Comparison of ENCODE assay signal across 8 cellular contexts in the genomic region with DNA sequence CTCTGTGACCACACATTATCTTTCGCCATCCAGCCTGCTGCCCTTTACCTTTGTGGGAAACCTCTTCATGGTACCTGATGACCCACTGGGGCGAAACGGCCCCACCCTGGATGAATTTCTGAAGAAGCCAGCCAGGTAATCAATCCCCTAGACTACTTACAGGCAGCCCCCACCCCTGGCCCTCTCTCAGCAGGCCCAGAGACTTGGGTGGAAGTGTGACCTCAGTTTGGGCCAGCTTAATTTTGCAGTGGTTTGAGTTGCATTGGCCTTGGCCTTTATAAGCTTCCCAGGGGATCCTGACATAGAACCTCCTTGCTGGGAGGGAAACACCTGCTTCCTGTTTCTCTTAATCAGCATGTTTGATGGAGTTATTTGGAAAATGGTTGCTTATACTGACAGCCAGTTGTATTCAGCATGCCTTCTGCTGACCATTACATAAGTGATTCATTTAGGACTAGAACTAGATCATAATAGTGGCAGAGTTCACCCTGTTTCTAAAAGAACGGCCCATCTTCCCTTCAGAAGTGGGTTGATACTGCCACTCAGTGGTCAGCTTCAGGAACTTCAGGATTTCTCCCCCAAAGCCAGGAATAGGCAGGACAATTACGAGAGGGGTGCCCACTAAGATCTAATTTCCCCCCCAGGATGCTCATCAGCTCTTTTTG. TPM values are rescaled to one million over a fixed set of nuclear protein-coding genes. Genes with fewer than 3 reads are reported as not detected.
DNase-seq lines count a peak whose midpoint lies in the region; ATAC-seq and TF ChIP-seq lines count a peak whose summit lies in the region.

No MANE protein-coding gene starts in this region.

- peak overlapping the region in 3 of 7 donors; percentile 32 to 75 (median 47) for H3K4me3 Mint-ChIP-seq in CD8-positive, alpha-beta memory T cell
- peak overlapping the region; percentile 37 for H3K4me3 Mint-ChIP-seq in T-helper 1 cell treated with Interleukin-12 subunit alpha and Interleukin-12 subunit beta and Interleukin-4 antibody, amounts not matched to agents 30 μg/mL and 1 μg/mL, for 36 hours

- H3K36me3 ChIP-seq in CD8-positive, alpha-beta memory T cell (ENCODE audit: insufficient read depth, low read length) = peaks cover 56% of the 10 kb centered on the region

- no peak overlapping the region for H3K27ac ChIP-seq in CD8-positive, alpha-beta memory T cell (ENCODE audit: low read depth, low read length)
- peak overlapping the region in 53 of 59 donors; percentile 4 to 89 (median 72) for H3K27ac ChIP-seq in dorsolateral prefrontal cortex
- H3K27ac ChIP-seq in temporal lobe (ENCODE audit: low read depth, low read length) = peak overlapping the region; percentile 75

- TF ChIP-seq POLR2A in lower leg skin (IDR thresholded peaks at IDR 0.05) = no peak

- TF ChIP-seq CTCF in dorsolateral prefrontal cortex (IDR thresholded peaks at IDR 0.05 in 54 of 56, conservative IDR thresholded peaks at IDR 0.05 in 2 of 56; ENCODE audit: low read depth in 1 of 56, partially characterized antibody in 56 of 56) (peak; percentile 65 to 93 (median 88)), lower leg skin (IDR thresholded peaks at IDR 0.05) (peak in 1 of 3 donors; percentile 62)

- POLR2A ChIA-PET in CD8-positive, alpha-beta memory T cell (lab: Charles Lee) = interaction anchor here (1.3 to 3.1 kb wide), 4 partner anchors 103 to 194 kb away, joined by 3 to 14 read pairs (median 6); a partner anchor contains a TSS

- H3K27me3 Mint-ChIP-seq in CD8-positive, alpha-beta memory T cell = no peaks in the 10 kb centered on the region
- no peaks in the 10 kb centered on the region for H3K27me3 Mint-ChIP-seq in T-helper 1 cell treated with Interleukin-12 subunit alpha and Interleukin-12 subunit beta and Interleukin-4 antibody, amounts not matched to agents 30 μg/mL and 1 μg/mL, for 36 hours (ENCODE audit: low read depth)

- ATAC-seq in GM19351 (IDR thresholded peaks at IDR 0.05; ENCODE audit: unreplicated experiment) = peak; percentile 47

- DNase-seq in CD8-positive, alpha-beta memory T cell = peak in 4 of 5 donors; percentile 20 to 58 (median 40)
- DNase-seq in NCI-H1105 treated with DMSO at 0.1 percent for 48 hours (lab: John Stamatoyannopoulos, UW) = peak; percentile 49
- peak in 2 of 10 donors; percentile 45 to 49 for DNase-seq in dorsolateral prefrontal cortex
- DNase-seq in medulla oblongata (ENCODE audit: extremely low spot score) = peak; percentile 89
- DNase-seq in lower leg skin (ENCODE audit: low spot score in 2 of 2) = no peak

- H3K27me3 ChIP-seq in CD8-positive, alpha-beta memory T cell (ENCODE audit: insufficient read depth, low read length, poor library complexity, severe bottlenecking) = no peaks in the 10 kb centered on the region
- no peaks in the 10 kb centered on the region for H3K27me3 ChIP-seq in dorsolateral prefrontal cortex

- H3K4me3 ChIP-seq in CD8-positive, alpha-beta memory T cell (ENCODE audit: low read length) = no peak overlapping the region
- peak overlapping the region in 4 of 59 donors; percentile 2 to 22 (median 18) for H3K4me3 ChIP-seq in dorsolateral prefrontal cortex
- H3K4me3 ChIP-seq in lower leg skin (ENCODE audit: low read depth, poor library complexity, severe bottlenecking) = no peak overlapping the region

- 43 to 46% methylated on average over 5 of the region's 5 CpGs for WGBS in lower leg skin, 2 donors

- H3K27ac Mint-ChIP-seq in CD8-positive, alpha-beta memory T cell = peak overlapping the region; percentile 49 to 93 (median 76)
- H3K27ac Mint-ChIP-seq in T-helper 1 cell treated with Interleukin-12 subunit alpha and Interleukin-12 subunit beta and Interleukin-4 antibody, amounts not matched to agents 30 μg/mL and 1 μg/mL, for 36 hours = peak overlapping the region; percentile 71

- CTCF ChIA-PET in CD8-positive, alpha-beta memory T cell (lab: Charles Lee) = interaction anchor here (0.7 to 22.1 kb wide), 12 partner anchors 12 to 249 kb away, joined by 3 to 486 read pairs (median 6); a partner anchor contains a TSS

- peaks cover 34 to 68% (median 58%) of the 10 kb centered on the region in 3 donors for H3K4me1 Mint-ChIP-seq in CD8-positive, alpha-beta memory T cell
- peaks cover 62% of the 10 kb centered on the region for H3K4me1 Mint-ChIP-seq in T-helper 1 cell treated with Interleukin-12 subunit alpha and Interleukin-12 subunit beta and Interleukin-4 antibody, amounts not matched to agents 30 μg/mL and 1 μg/mL, for 36 hours (ENCODE audit: low read depth)

- no peaks in the 10 kb centered on the region for H3K9me3 Mint-ChIP-seq in CD8-positive, alpha-beta memory T cell
- H3K9me3 Mint-ChIP-seq in T-helper 1 cell treated with Interleukin-12 subunit alpha and Interleukin-12 subunit beta and Interleukin-4 antibody, amounts not matched to agents 30 μg/mL and 1 μg/mL, for 36 hours = no peaks in the 10 kb centered on the region

- peaks cover 32% of the 10 kb centered on the region for H3K4me1 ChIP-seq in CD8-positive, alpha-beta memory T cell (ENCODE audit: insufficient read depth, low read length)

- peaks cover 0 to 91% (median 20%) of the 10 kb centered on the region in 3 donors for H3K36me3 Mint-ChIP-seq in CD8-positive, alpha-beta memory T cell
- H3K36me3 Mint-ChIP-seq in T-helper 1 cell treated with Interleukin-12 subunit alpha and Interleukin-12 subunit beta and Interleukin-4 antibody, amounts not matched to agents 30 μg/mL and 1 μg/mL, for 36 hours (ENCODE audit: low read depth) = peaks cover 59% of the 10 kb centered on the region

- no peaks in the 10 kb centered on the region for H3K9me3 ChIP-seq in CD8-positive, alpha-beta memory T cell (ENCODE audit: low read length)

- intact Hi-C loops in dorsolateral prefrontal cortex (cut with DNase I) (loop anchor here (2.0 to 5.0 kb wide), 4 partner anchors 104 to 196 kb away; a partner anchor contains a TSS), lower leg skin (cut with DNase I; ENCODE audit: low total_unique reads) (no loop called here)

RNA-seq across cellular contexts. Expression of a gene that starts 6.1 kb away (rescaled TPM):
- 10 to 100 TPM; 58.1 to 59.6 TPM for total RNA-seq in CD8-positive, alpha-beta memory T cell
- polyA plus RNA-seq in CD8-positive, alpha-beta memory T cell = 67.7 TPM
- total RNA-seq in dorsolateral prefrontal cortex (100 to 1,000 TPM in 1 of 120 experiments, 10 to 100 TPM in 119; 55.2 to 101 (median 73.3) TPM), temporal lobe (17.0 TPM), lower leg skin (10 to 100 TPM; 21.0 to 39.1 (median 30.2) TPM)

RNA-seq across cellular contexts. Expression of a gene that starts 6.7 kb away (rescaled TPM):
- total RNA-seq in CD8-positive, alpha-beta memory T cell = 10 to 100 TPM; 68.8 to 72.3 TPM
- polyA plus RNA-seq in CD8-positive, alpha-beta memory T cell = 21.1 TPM
- 10 to 100 TPM; 13.3 to 43.5 (median 23.9) TPM for total RNA-seq in dorsolateral prefrontal cortex
- 13.0 TPM for total RNA-seq in temporal lobe
- total RNA-seq in lower leg skin = 100 to 1,000 TPM in 1 of 4 donors, 10 to 100 TPM in 3; 66.0 to 147 (median 90.6) TPM

RNA-seq across cellular contexts. Expression of a gene that starts 7.0 kb away (rescaled TPM):
- total RNA-seq in CD8-positive, alpha-beta memory T cell = 1 to 10 TPM; 7.4 to 7.7 TPM
- not detected for polyA plus RNA-seq in CD8-positive, alpha-beta memory T cell
- 1 to 10 TPM in 118 of 120 experiments, under 1 TPM in 2; 0.71 to 8.3 (median 3.4) TPM for total RNA-seq in dorsolateral prefrontal cortex
- total RNA-seq in temporal lobe = 0.25 TPM
- total RNA-seq in lower leg skin = 1 to 10 TPM in 2 of 4 donors, under 1 TPM in 2; 0.76 to 1.4 (median 1.1) TPM

RNA-seq across cellular contexts. Expression of a gene that starts 37.7 kb away (rescaled TPM):
- under 1 TPM; 0.02 to 0.04 TPM for total RNA-seq in CD8-positive, alpha-beta memory T cell
- not detected for polyA plus RNA-seq in CD8-positive, alpha-beta memory T cell
- 10 to 100 TPM in 9 of 120 experiments, 1 to 10 TPM in 111; 2.3 to 15.3 (median 6.3) TPM for total RNA-seq in dorsolateral prefrontal cortex
- total RNA-seq in temporal lobe = 14.5 TPM
- 10 to 100 TPM; 17.7 to 37.8 (median 23.5) TPM for total RNA-seq in lower leg skin

Comparison
In these comparisons a context has a peak if more than half of its experiments do, and no peak if none do; other contexts are left out.
1. DNase-seq: peak in CD8-positive, alpha-beta memory T cell (4 of 5), NCI-H1105 treated with DMSO at 0.1 percent for 48 hours (single experiment) and medulla oblongata (single experiment); none in lower leg skin (0 of 2).